ENCODE assay signal across 1 cellular context in the genomic region with DNA sequence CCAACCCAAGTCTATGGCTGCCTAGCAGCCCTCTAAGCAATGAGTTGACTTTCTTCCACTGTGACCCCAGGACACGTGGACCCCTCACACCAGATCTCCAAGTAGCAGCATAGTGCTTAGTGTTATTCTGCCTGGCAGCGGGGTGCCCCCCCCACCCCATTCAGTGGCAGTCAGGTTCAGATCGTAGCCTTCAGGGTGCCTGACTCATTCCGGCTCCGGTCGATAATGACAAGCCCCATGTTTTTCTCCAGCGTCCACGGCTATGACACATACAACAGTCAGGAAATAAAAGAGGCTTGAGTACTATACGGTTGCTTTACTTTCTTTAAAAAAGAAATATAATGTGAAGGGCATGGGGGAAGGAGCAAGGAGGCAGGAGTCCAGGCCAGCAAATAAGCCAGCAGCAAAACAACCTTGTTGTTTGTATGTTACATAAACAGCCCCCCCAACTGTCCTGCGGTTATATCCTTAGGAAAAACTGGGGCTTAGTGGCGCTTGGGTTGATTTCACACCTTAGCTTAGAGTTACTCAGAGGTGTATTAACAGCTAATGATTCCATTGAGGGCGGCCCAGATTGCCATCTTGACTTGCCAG.
A peak's percentile ranks its signal among the peaks of the same experiment; 100 is the strongest.
TF ChIP-seq lines count a peak whose summit lies in the region.

No MANE protein-coding gene starts in this region.

TF ChIP-seq in HepG2, 621 proteins besides CTCF, POLR2A, EP300 and RAD21 (continued from another document):
- TF ChIP-seq, protein P1, sequence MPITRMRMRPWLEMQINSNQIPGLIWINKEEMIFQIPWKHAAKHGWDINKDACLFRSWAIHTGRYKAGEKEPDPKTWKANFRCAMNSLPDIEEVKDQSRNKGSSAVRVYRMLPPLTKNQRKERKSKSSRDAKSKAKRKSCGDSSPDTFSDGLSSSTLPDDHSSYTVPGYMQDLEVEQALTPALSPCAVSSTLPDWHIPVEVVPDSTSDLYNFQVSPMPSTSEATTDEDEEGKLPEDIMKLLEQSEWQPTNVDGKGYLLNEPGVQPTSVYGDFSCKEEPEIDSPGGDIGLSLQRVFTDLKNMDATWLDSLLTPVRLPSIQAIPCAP (CRISPR knock-in tag; IDR thresholded peaks at IDR 0.05; ENCODE audit: low read depth), result no peak
- TF ChIP-seq, protein P2, sequence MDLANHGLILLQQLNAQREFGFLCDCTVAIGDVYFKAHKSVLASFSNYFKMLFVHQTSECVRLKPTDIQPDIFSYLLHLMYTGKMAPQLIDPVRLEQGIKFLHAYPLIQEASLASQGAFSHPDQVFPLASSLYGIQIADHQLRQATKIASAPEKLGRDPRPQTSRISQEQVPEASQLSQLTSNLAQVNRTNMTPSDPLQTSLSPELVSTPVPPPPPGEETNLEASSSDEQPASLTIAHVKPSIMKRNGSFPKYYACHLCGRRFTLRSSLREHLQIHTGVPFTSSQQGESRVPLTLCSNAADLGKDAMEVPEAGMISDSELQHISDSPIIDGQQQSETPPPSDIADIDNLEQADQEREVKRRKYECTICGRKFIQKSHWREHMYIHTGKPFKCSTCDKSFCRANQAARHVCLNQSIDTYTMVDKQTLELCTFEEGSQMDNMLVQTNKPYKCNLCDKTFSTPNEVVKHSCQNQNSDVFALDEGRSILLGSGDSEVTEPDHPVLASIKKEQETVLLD (CRISPR knock-in tag; IDR thresholded peaks at IDR 0.05; ENCODE audit: low read depth), result no peak
- no peak for TF ChIP-seq MTA1 (CRISPR knock-in tag; IDR thresholded peaks at IDR 0.05; ENCODE audit: borderline replicate concordance)
- peak; percentile 39 for TF ChIP-seq FOSL2 (CRISPR knock-in tag; IDR thresholded peaks at IDR 0.05)
- TF ChIP-seq, protein P3, sequence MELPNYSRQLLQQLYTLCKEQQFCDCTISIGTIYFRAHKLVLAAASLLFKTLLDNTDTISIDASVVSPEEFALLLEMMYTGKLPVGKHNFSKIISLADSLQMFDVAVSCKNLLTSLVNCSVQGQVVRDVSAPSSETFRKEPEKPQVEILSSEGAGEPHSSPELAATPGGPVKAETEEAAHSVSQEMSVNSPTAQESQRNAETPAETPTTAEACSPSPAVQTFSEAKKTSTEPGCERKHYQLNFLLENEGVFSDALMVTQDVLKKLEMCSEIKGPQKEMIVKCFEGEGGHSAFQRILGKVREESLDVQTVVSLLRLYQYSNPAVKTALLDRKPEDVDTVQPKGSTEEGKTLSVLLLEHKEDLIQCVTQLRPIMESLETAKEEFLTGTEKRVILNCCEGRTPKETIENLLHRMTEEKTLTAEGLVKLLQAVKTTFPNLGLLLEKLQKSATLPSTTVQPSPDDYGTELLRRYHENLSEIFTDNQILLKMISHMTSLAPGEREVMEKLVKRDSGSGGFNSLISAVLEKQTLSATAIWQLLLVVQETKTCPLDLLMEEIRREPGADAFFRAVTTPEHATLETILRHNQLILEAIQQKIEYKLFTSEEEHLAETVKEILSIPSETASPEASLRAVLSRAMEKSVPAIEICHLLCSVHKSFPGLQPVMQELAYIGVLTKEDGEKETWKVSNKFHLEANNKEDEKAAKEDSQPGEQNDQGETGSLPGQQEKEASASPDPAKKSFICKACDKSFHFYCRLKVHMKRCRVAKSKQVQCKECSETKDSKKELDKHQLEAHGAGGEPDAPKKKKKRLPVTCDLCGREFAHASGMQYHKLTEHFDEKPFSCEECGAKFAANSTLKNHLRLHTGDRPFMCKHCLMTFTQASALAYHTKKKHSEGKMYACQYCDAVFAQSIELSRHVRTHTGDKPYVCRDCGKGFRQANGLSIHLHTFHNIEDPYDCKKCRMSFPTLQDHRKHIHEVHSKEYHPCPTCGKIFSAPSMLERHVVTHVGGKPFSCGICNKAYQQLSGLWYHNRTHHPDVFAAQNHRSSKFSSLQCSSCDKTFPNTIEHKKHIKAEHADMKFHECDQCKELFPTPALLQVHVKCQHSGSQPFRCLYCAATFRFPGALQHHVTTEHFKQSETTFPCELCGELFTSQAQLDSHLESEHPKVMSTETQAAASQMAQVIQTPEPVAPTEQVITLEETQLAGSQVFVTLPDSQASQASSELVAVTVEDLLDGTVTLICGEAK (IDR thresholded peaks at IDR 0.05), result no peak
- TF ChIP-seq, protein P3 (CRISPR knock-in tag; IDR thresholded peaks at IDR 0.05), result 0 out of 2 replicates have a peak, but pooled peaks have one; percentile 16
TF ChIP-seq in HepG2: peak in this region for 2.
